ENCODE assay signal across 1 cellular context in the genomic region with DNA sequence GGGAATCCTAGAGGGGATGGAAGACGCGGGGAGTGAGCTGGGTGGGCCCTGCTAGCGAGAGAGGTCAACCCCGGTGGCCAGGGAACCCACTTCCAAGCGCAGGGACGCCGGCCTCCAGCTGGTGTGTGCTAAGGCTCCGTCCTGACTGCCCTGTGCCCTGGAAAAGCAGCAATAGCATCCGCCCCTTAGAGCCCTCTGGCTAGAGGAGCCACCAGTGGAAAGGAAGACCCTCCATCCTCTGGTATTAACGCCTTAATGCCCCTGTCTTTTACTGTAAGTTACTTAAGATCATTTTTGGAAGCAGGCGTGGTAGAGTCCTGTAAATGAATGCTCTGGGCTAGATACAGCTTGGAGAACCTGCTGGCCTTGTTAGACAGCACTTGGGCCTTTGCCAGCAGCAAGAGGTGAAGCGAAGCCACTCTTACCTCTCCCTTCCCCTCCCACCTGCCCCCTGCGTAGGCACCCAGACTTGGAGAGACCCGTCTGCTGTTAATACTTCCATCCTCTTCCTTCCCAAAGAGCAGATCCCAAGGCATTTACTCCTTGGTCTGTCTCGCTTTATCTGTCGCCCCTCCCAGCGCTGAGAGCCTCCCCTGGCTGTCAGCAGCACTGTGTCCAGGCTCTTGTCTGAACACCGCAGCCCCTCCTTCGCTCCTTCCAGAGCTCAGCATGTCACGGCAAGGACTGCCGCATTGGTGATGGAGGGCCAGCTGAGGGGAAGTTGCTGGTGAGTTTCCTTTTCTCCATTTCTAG.
TF ChIP-seq lines count a peak whose summit lies in the region.

No MANE protein-coding gene starts in this region.

TF ChIP-seq in endothelial cell of umbilical vein, 7 proteins besides CTCF, POLR2A, EP300 and RAD21:
- TF ChIP-seq MYC (IDR thresholded peaks at IDR 0.05; ENCODE audit: low read depth, low read length) (no peak), GATA2 (IDR thresholded peaks at IDR 0.05; ENCODE audit: insufficient read depth, insufficient read length, low read depth, low read length) (no peak), FOS (IDR thresholded peaks at IDR 0.05; ENCODE audit: borderline replicate concordance, insufficient read depth, low read length) (no peak), POLR2AphosphoS5 (IDR thresholded peaks at IDR 0.05; ENCODE audit: insufficient read depth, low read depth, low read length) (no peak), JUN (IDR thresholded peaks at IDR 0.05; ENCODE audit: borderline replicate concordance, insufficient read depth, insufficient read length, low read depth) (no peak), EZH2 (IDR thresholded peaks at IDR 0.05; ENCODE audit: borderline replicate concordance, low read depth, low read length, severe bottlenecking) (no peak)
- TF ChIP-seq, protein P1, sequence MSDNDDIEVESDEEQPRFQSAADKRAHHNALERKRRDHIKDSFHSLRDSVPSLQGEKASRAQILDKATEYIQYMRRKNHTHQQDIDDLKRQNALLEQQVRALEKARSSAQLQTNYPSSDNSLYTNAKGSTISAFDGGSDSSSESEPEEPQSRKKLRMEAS (IDR thresholded peaks at IDR 0.05; ENCODE audit: insufficient read depth, insufficient read length) = no peak
